Comparison of ENCODE assay signal across 1 cellular context in genomic region chr2:85131116-85131515, GRCh38.
TF ChIP-seq lines count a peak whose summit lies in the region.

No MANE protein-coding gene starts in this region.

TF ChIP-seq in GM12878, 131 proteins besides CTCF, POLR2A, EP300 and RAD21 (continued from another document):
- TF ChIP-seq SMAD5 (IDR thresholded peaks at IDR 0.05; ENCODE audit: low read depth) = no peak
